15 cellular contexts compared by ENCODE assay signal in the genomic region with DNA sequence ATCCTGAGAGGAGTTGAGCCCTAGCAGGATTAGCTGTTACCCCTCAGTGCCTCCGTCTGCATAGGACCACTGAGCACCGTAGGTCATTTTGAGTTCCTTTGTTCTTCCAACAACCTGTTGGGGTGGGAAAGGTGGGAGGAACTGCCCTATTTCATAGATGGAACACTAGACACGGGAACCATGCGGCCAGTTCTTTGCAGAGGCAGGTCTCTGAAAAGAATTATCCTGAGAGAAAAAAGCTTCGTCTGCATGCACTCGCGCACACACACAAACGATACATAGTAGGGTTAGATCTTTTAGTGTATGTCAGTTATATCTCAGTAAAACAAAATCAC. TPM values are rescaled to one million over a fixed set of nuclear protein-coding genes. Genes with fewer than 3 reads are reported as not detected.
DNase-seq lines count a peak whose midpoint lies in the region; ATAC-seq and TF ChIP-seq lines count a peak whose summit lies in the region.
"Had no signal": no experiment of that assay in that cellular context is flagged by ENCODE, and none has a peak within 500 bp of the region (broad histone marks: within the 10 kb centered on the region; RNA-seq: fewer than 3 reads in every experiment).

No MANE protein-coding gene starts in this region.

- TF ChIP-seq CTCF in right atrium auricular region (IDR thresholded peaks at IDR 0.05) (no peak), endodermal cell (conservative IDR thresholded peaks at IDR 0.05) (no peak), nephron progenitor cell (IDR thresholded peaks at IDR 0.05) (no peak), smooth muscle cell (IDR thresholded peaks at IDR 0.05; ENCODE audit: borderline replicate concordance, insufficient read depth, poor library complexity, severe bottlenecking) (no peak)

- peaks cover 59% of the 10 kb centered on the region for H3K36me3 ChIP-seq in right atrium auricular region
- peaks cover 43% of the 10 kb centered on the region for H3K36me3 ChIP-seq in endodermal cell (ENCODE audit: control insufficient read depth, insufficient read depth, low read length)
- H3K36me3 ChIP-seq in smooth muscle cell (ENCODE audit: low read depth): peaks cover 18% of the 10 kb centered on the region

- H3K27me3 Mint-ChIP-seq in endodermal cell (ENCODE audit: insufficient read depth): no peaks in the 10 kb centered on the region
- H3K27me3 Mint-ChIP-seq in nephron progenitor cell (ENCODE audit: low read depth, poor library complexity): peaks cover 2% of the 10 kb centered on the region
- H3K27me3 Mint-ChIP-seq: CD4-positive, alpha-beta T cell; IgD-negative memory B cell had no signal

- H3K4me1 ChIP-seq in right atrium auricular region (no peaks in the 10 kb centered on the region), endodermal cell (ENCODE audit: control insufficient read depth, insufficient read depth, low read length) (no peaks in the 10 kb centered on the region), smooth muscle cell (ENCODE audit: low read depth) (no peaks in the 10 kb centered on the region)

- DNase-seq in right atrium auricular region (ENCODE audit: low spot score) (peak; percentile 40), left ventricle myocardium superior (no peak), endodermal cell (peak; percentile 37), nephron progenitor cell (no peak), smooth muscle cell (lab: John Stamatoyannopoulos, UW; ENCODE audit: unreplicated experiment) (no peak), posterior cingulate gyrus (no peak), NCI-H187 treated with DMSO at 0.1 percent for 48 hours (lab: John Stamatoyannopoulos, UW) (no peak)
- DNase-seq: AML-193, NCI-H1417, NCI-H2029, NCI-H510A treated with DMSO at 0.1 percent for 48 hours had no signal

- H3K9me3 Mint-ChIP-seq in endodermal cell (peaks cover 40% of the 10 kb centered on the region), nephron progenitor cell (peaks cover 50% of the 10 kb centered on the region)

- no peak overlapping the region for H3K9ac ChIP-seq in endodermal cell (ENCODE audit: extremely low read depth, low read length, poor library complexity, severe bottlenecking)
- no peak overlapping the region for H3K9ac ChIP-seq in smooth muscle cell (ENCODE audit: low read depth)

- no peaks in the 10 kb centered on the region for H3F3A ChIP-seq in smooth muscle cell (ENCODE audit: low read depth)

- H3K9me3 ChIP-seq in right atrium auricular region (no peaks in the 10 kb centered on the region), endodermal cell (ENCODE audit: control insufficient read depth, low read length) (peaks cover 23% of the 10 kb centered on the region), smooth muscle cell (replicated peaks; ENCODE audit: low read depth) (no peaks in the 10 kb centered on the region)

- no peak overlapping the region for H3K4me2 ChIP-seq in smooth muscle cell
- H3K4me2 ChIP-seq: GM23338 had no signal

- H3K27me3 ChIP-seq in right atrium auricular region (no peaks in the 10 kb centered on the region), endodermal cell (ENCODE audit: control insufficient read depth, insufficient read depth, low read length, poor library complexity, severe bottlenecking) (no peaks in the 10 kb centered on the region), smooth muscle cell (ENCODE audit: low read depth) (no peaks in the 10 kb centered on the region)

- no peak overlapping the region for H3K27ac Mint-ChIP-seq in endodermal cell
- peak overlapping the region; percentile 70 for H3K27ac Mint-ChIP-seq in nephron progenitor cell
- H3K27ac Mint-ChIP-seq: CD4-positive, alpha-beta T cell; GM23338 had no signal

- peaks cover 81% of the 10 kb centered on the region for H3K36me3 Mint-ChIP-seq in endodermal cell (ENCODE audit: low read depth)
- H3K36me3 Mint-ChIP-seq in nephron progenitor cell (ENCODE audit: low read depth): peaks cover 93% of the 10 kb centered on the region

- H3K79me2 ChIP-seq in smooth muscle cell (ENCODE audit: low read depth): no peaks in the 10 kb centered on the region

- H3K4me1 Mint-ChIP-seq in endodermal cell (no peaks in the 10 kb centered on the region), nephron progenitor cell (peaks cover 21% of the 10 kb centered on the region)
- H3K4me1 Mint-ChIP-seq: GM23338 had no signal

- ATAC-seq in left ventricle myocardium superior (no peak), GM21619 (IDR thresholded peaks at IDR 0.05; ENCODE audit: unreplicated experiment) (no peak)
- ATAC-seq: GM23338 had no signal

- H3K27ac ChIP-seq in right atrium auricular region (no peak overlapping the region), endodermal cell (ENCODE audit: low read depth, low read length) (no peak overlapping the region), smooth muscle cell (ENCODE audit: low read depth) (no peak overlapping the region)

- intact Hi-C loops in left ventricle myocardium superior (cut with micrococcal nuclease) (no loop called here), posterior cingulate gyrus (cut with DNase I) (no loop called here)

- H3K4me3 Mint-ChIP-seq in endodermal cell (no peak overlapping the region), nephron progenitor cell (no peak overlapping the region)
- H3K4me3 Mint-ChIP-seq: CD4-positive, alpha-beta T cell; GM23338; IgD-negative memory B cell had no signal

- H3K4me3 ChIP-seq in right atrium auricular region (no peak overlapping the region), endodermal cell (ENCODE audit: low read length) (no peak overlapping the region), smooth muscle cell (no peak overlapping the region)
- H3K4me3 ChIP-seq: GM23338 had no signal

- WGBS in endodermal cell (ENCODE audit: insufficient coverage in 1 of 2, insufficient read length in 1 of 2), 2 experiments: 86 to 97% methylated on average over 2 to 8 of the region's 8 CpGs
- 99% methylated on average over 8 of the region's 8 CpGs for WGBS in smooth muscle cell (ENCODE audit: low lambda C conversion rate)

- H2AFZ ChIP-seq in smooth muscle cell (ENCODE audit: low read depth): no peak overlapping the region
- H2AFZ ChIP-seq: GM23338 had no signal

- H4K20me1 ChIP-seq in smooth muscle cell (ENCODE audit: low read depth): no peaks in the 10 kb centered on the region

RNA-seq across cellular contexts. Expression of a gene that starts 28.5 kb away (rescaled TPM):
- total RNA-seq in right atrium auricular region: 10 to 100 TPM; 17.9 to 26.5 TPM
- 18.7 TPM for total RNA-seq in left ventricle myocardium superior
- total RNA-seq in endodermal cell: 10 to 100 TPM; 25.2 to 28.9 TPM
- polyA plus RNA-seq in endodermal cell (2013, experiment 1 of 2): 37.6 TPM
- 32.3 TPM for polyA plus RNA-seq in endodermal cell (2013, experiment 2 of 2)
- total RNA-seq in smooth muscle cell: 21.7 and 30.2 TPM in 2 replicates
- 40.7 and 44.8 TPM in 2 replicates for polyA plus RNA-seq in smooth muscle cell

RNA-seq across cellular contexts. Expression of a gene that starts 45.3 kb away (rescaled TPM):
- total RNA-seq in right atrium auricular region (10 to 100 TPM in 1 of 2 donors, 1 to 10 TPM in 1; 8.8 to 11.2 TPM), left ventricle myocardium superior (17.8 TPM), endodermal cell (10 to 100 TPM; 34.2 to 36.3 TPM), smooth muscle cell (19.1 and 19.8 TPM in 2 replicates)
- 23.2 TPM for polyA plus RNA-seq in endodermal cell (2013, experiment 1 of 2)
- 20.1 TPM for polyA plus RNA-seq in endodermal cell (2013, experiment 2 of 2)
- polyA plus RNA-seq in smooth muscle cell: 13.1 and 14.7 TPM in 2 replicates

Comparison
In these comparisons a context has a peak if more than half of its experiments do, and no peak if none do; other contexts are left out.
1. DNase-seq: peak in right atrium auricular region (single experiment) and endodermal cell (single experiment); none in left ventricle myocardium superior (single experiment), nephron progenitor cell (single experiment), smooth muscle cell (single experiment), posterior cingulate gyrus (0 of 10) and NCI-H187 treated with DMSO at 0.1 percent for 48 hours (single experiment).